Comparison of ENCODE assay signal across 1 cellular context in the genomic region with DNA sequence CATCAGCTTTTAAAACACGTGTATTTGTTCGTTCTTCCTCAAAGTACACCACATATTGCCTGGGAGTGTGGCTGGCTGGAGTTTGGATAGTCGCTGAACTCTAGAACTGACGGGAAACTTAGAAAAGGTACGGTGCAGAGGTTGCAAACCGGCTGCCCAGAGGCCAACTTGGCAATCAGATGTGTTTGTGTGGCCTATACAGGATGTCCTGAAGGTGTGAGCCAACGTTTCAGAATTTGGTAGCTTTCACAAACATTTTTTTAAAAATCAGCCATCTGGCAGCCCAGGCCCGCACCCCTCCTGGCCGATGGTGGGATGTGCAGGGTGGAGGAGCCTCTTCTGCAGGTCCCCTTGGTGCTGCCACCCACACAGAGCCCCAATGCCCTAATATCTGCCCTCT.
TF ChIP-seq lines count a peak whose summit lies in the region.

No MANE protein-coding gene starts in this region.

TF ChIP-seq in HCT116, 20 proteins besides CTCF, POLR2A, EP300 and RAD21 (continued from another document):
- TF ChIP-seq YY1 (IDR thresholded peaks at IDR 0.05; ENCODE audit: extremely low read depth, insufficient replicate concordance, low read depth, low read length) (no peak), TCF7L2 (IDR thresholded peaks at IDR 0.05; ENCODE audit: borderline replicate concordance, extremely low read depth, insufficient read depth, insufficient read length) (no peak), ATF3 (IDR thresholded peaks at IDR 0.05) (no peak), EZH2 (IDR thresholded peaks at IDR 0.05) (no peak)
